In genomic region chr22:36052505-36052941, GRCh38 we compare ENCODE assay signal across 9 cellular contexts. TPM values are rescaled to one million over a fixed set of nuclear protein-coding genes. Genes with fewer than 3 reads are reported as not detected.
A peak's percentile ranks its signal among the peaks of the same experiment; 100 is the strongest.
DNase-seq lines count a peak whose midpoint lies in the region; ATAC-seq and TF ChIP-seq lines count a peak whose summit lies in the region.
"Had no signal": no experiment of that assay in that cellular context is flagged by ENCODE, and none has a peak within 500 bp of the region (broad histone marks: within the 10 kb centered on the region; RNA-seq: fewer than 3 reads in every experiment).

No MANE protein-coding gene starts in this region.

- H3K36me3 Mint-ChIP-seq in activated naive CD4-positive, alpha-beta T cell treated with anti-CD3 and anti-CD28 coated beads, Interleukin-2, amount 50 U/mL, for 24 hours: no peaks in the 10 kb centered on the region

- H3K27me3 Mint-ChIP-seq in activated naive CD4-positive, alpha-beta T cell treated with anti-CD3 and anti-CD28 coated beads, Interleukin-2, amount 50 U/mL, for 24 hours: peaks cover 2% of the 10 kb centered on the region

- H3K9me3 ChIP-seq in suprapubic skin: no peaks in the 10 kb centered on the region

- TF ChIP-seq POLR2A in suprapubic skin (IDR thresholded peaks at IDR 0.05): no peak

- DNase-seq in activated naive CD4-positive, alpha-beta T cell treated with Interleukin-2 at 50 U/mL for 16 hours: no peak
- peak; percentile 48 for DNase-seq in RPMI7951 (ENCODE audit: low read depth)
- DNase-seq in fibroblast of pulmonary artery (ENCODE audit: low read depth): peak; percentile 38
- no peak for DNase-seq in suprapubic skin (ENCODE audit: low spot score in 2 of 2)
- no peak for DNase-seq in inferior parietal cortex (ENCODE audit: extremely low spot score)
- no peak for DNase-seq in NCI-H526 treated with DMSO at 0.1 percent for 48 hours (lab: John Stamatoyannopoulos, UW)
- DNase-seq: activated B cell treated with CpG ODN at 0.5 μM for 24 hours had no signal

- WGBS in suprapubic skin: 75% methylated on average over 5 of the region's 5 CpGs

- no peaks in the 10 kb centered on the region for H3K27me3 ChIP-seq in suprapubic skin

- H3K27ac Mint-ChIP-seq in activated naive CD4-positive, alpha-beta T cell treated with anti-CD3 and anti-CD28 coated beads, Interleukin-2, amount 50 U/mL, for 24 hours: peak overlapping the region; percentile 33
- H3K27ac Mint-ChIP-seq: activated B cell treated with CpG ODN at 0.5 μM for 24 hours had no signal

- H3K9me3 Mint-ChIP-seq in activated naive CD4-positive, alpha-beta T cell treated with anti-CD3 and anti-CD28 coated beads, Interleukin-2, amount 50 U/mL, for 24 hours: no peaks in the 10 kb centered on the region

- H3K4me1 ChIP-seq in suprapubic skin: peaks cover 5% of the 10 kb centered on the region

- TF ChIP-seq EP300 in suprapubic skin (IDR thresholded peaks at IDR 0.05): no peak

- no peaks in the 10 kb centered on the region for H3K36me3 ChIP-seq in suprapubic skin

- H3K27ac ChIP-seq in suprapubic skin: peak overlapping the region; percentile 57

- ATAC-seq in GM19324 (IDR thresholded peaks at IDR 0.05; ENCODE audit: low FRiP score, unreplicated experiment): no peak

- TF ChIP-seq CTCF in fibroblast of pulmonary artery (IDR thresholded peaks at IDR 0.05; ENCODE audit: low read length, missing control alignments) (no peak), suprapubic skin (IDR thresholded peaks at IDR 0.05) (no peak)

- H3K4me3 Mint-ChIP-seq in activated naive CD4-positive, alpha-beta T cell treated with anti-CD3 and anti-CD28 coated beads, Interleukin-2, amount 50 U/mL, for 24 hours: no peak overlapping the region
- H3K4me3 Mint-ChIP-seq: activated B cell treated with CpG ODN at 0.5 μM for 24 hours had no signal

- H3K4me1 Mint-ChIP-seq in activated naive CD4-positive, alpha-beta T cell treated with anti-CD3 and anti-CD28 coated beads, Interleukin-2, amount 50 U/mL, for 24 hours: peaks cover 8% of the 10 kb centered on the region
- H3K4me1 Mint-ChIP-seq: activated B cell treated with CpG ODN at 0.5 μM for 24 hours had no signal

- H3K4me3 ChIP-seq in fibroblast of pulmonary artery (replicated peaks; ENCODE audit: low read depth, low read length) (no peak overlapping the region), suprapubic skin (no peak overlapping the region)

RNA-seq across cellular contexts. Expression of gene RBFOX2, which starts 23.9 kb away (rescaled TPM):
- 82.2 and 96.2 TPM in 2 replicates for total RNA-seq in RPMI7951 (2014; rRNA removed; shearing (Covaris generic))
- total RNA-seq in suprapubic skin: 10 to 100 TPM; 46.6 to 82.7 (median 62.1) TPM
- total RNA-seq: activated B cell treated with CpG ODN at 0.5 μM for 24 hours had no signal

Comparison
In these comparisons a context has a peak if more than half of its experiments do, and no peak if none do; other contexts are left out.
1. DNase-seq: peak in RPMI7951 (single experiment) and fibroblast of pulmonary artery (single experiment); none in activated naive CD4-positive, alpha-beta T cell treated with Interleukin-2 at 50 U/mL for 16 hours (single experiment), suprapubic skin (0 of 2), inferior parietal cortex (single experiment) and NCI-H526 treated with DMSO at 0.1 percent for 48 hours (single experiment).